8 cellular contexts compared by ENCODE assay signal in genomic region chr20:11267131-11267761, GRCh38.
DNase-seq lines count a peak whose midpoint lies in the region; ATAC-seq and TF ChIP-seq lines count a peak whose summit lies in the region.

No MANE protein-coding gene starts in this region.

- TF ChIP-seq CTCF in BE2C (IDR thresholded peaks at IDR 0.05; ENCODE audit: low read depth, low read length) (no peak), brain (conservative IDR thresholded peaks at IDR 0.05) (no peak), kidney epithelial cell (IDR thresholded peaks at IDR 0.05; ENCODE audit: insufficient read depth, low read length, poor library complexity, severe bottlenecking) (peak; percentile 27), type B pancreatic cell (conservative IDR thresholded peaks at IDR 0.05) (no peak)

- H3K36me3 Mint-ChIP-seq in brain, result no peaks in the 10 kb centered on the region
- H3K36me3 Mint-ChIP-seq in type B pancreatic cell, result no peaks in the 10 kb centered on the region

- H3K4me1 ChIP-seq in BE2C, result no peaks in the 10 kb centered on the region

- H3K36me3 ChIP-seq in BE2C, result no peaks in the 10 kb centered on the region
- H3K36me3 ChIP-seq in kidney epithelial cell (ENCODE audit: control insufficient read depth, insufficient read depth, low read length), result no peaks in the 10 kb centered on the region

- no peak overlapping the region for H3K4me3 ChIP-seq in BE2C (ENCODE audit: low read depth, low read length)
- no peak overlapping the region for H3K4me3 ChIP-seq in kidney epithelial cell (ENCODE audit: low read depth, low read length)

- H3K4me1 Mint-ChIP-seq in brain (peaks cover 53% of the 10 kb centered on the region), type B pancreatic cell (ENCODE audit: unreplicated experiment) (peaks cover 40% of the 10 kb centered on the region)

- ATAC-seq in GM21717 (IDR thresholded peaks at IDR 0.05; ENCODE audit: unreplicated experiment), result peak; percentile 76

- H3K27ac Mint-ChIP-seq in brain, result peak overlapping the region in 4 of 5 experiments; percentile 36 to 88 (median 77)
- peak overlapping the region; percentile 71 for H3K27ac Mint-ChIP-seq in type B pancreatic cell

- H3K27me3 Mint-ChIP-seq in brain, result peaks cover 7% of the 10 kb centered on the region
- H3K27me3 Mint-ChIP-seq in type B pancreatic cell, result no peaks in the 10 kb centered on the region

- DNase-seq in BE2C (peak; percentile 25), M059J (ENCODE audit: low read depth) (peak; percentile 99), kidney epithelial cell (ENCODE audit: low read depth) (peak; percentile 86), type B pancreatic cell (ENCODE audit: extremely low spot score, unreplicated experiment) (no peak), NCI-H2081 (lab: John Stamatoyannopoulos, UW) (no peak)
- no peak for DNase-seq in activated T-cell treated with anti-CD3 and anti-CD28 coated beads, Interleukin-2, amount 50 U/mL, for 48 hours

- H3K9me3 ChIP-seq in BE2C, result no peaks in the 10 kb centered on the region

- H3K4me3 Mint-ChIP-seq in brain, result peak overlapping the region in 3 of 5 experiments; percentile 2 to 19 (median 5)
- H3K4me3 Mint-ChIP-seq in type B pancreatic cell, result peak overlapping the region; percentile 57

- H3K27me3 ChIP-seq in BE2C (no peaks in the 10 kb centered on the region), kidney epithelial cell (ENCODE audit: control insufficient read depth, insufficient read depth, low read length) (no peaks in the 10 kb centered on the region)

- H3K9me3 Mint-ChIP-seq in brain (peaks cover 0 to 5% (median 0%) of the 10 kb centered on the region in 5 experiments), type B pancreatic cell (peaks cover 5% of the 10 kb centered on the region)

Comparison
In these comparisons a context has a peak if more than half of its experiments do, and no peak if none do; other contexts are left out.
1. DNase-seq: peak in BE2C (single experiment), M059J (single experiment) and kidney epithelial cell (single experiment); none in type B pancreatic cell (single experiment), NCI-H2081 (0 of 2) and activated T-cell treated with anti-CD3 and anti-CD28 coated beads, Interleukin-2, amount 50 U/mL, for 48 hours (0 of 2).